In genomic region chr16:84159006-84159405, GRCh38 we compare ENCODE assay signal across 31 cellular contexts. TPM values are rescaled to one million over a fixed set of nuclear protein-coding genes. Genes with fewer than 3 reads are reported as not detected.
"Had no signal": no experiment of that assay in that cellular context is flagged by ENCODE, and none has a peak within 500 bp of the region (broad histone marks: within the 10 kb centered on the region; RNA-seq: fewer than 3 reads in every experiment).

No MANE protein-coding gene starts in this region.

- H3K27me3 ChIP-seq: adrenal gland, colonic mucosa had no signal

- ATAC-seq: activated CD4-positive, CD25-positive, alpha-beta regulatory T cell treated with anti-CD3 and anti-CD28 coated beads, Interleukin-2, amount 50 U/mL, for 24 hours; gastrocnemius medialis; left ventricle myocardium superior; mucosa of descending colon; natural killer cell treated with Interleukin-12 subunit alpha and Interleukin-12 subunit beta and Interleukin-15 and Interleukin-18, amount 100 ng/mL, for 72 hours; right cardiac atrium had no signal

- H3K4me3 ChIP-seq: adrenal gland, cardiac muscle cell, colonic mucosa, gastrocnemius medialis, mucosa of descending colon, transverse colon had no signal

- H3K9me3 ChIP-seq: adrenal gland, colonic mucosa, gastrocnemius medialis, mucosa of descending colon, transverse colon had no signal

- DNase-seq: activated CD4-positive, alpha-beta T cell treated with anti-CD3 and anti-CD28 coated beads for 48 hours; activated CD4-positive, alpha-beta T cell treated with anti-CD3 and anti-CD28 coated beads, Interleukin-2, amount 50 U/mL, for 48 hours; activated CD8-positive, alpha-beta memory T cell treated with anti-CD3 and anti-CD28 coated beads, Interleukin-2, amount 50 U/mL, for 4 hours; activated effector memory CD4-positive, alpha-beta T cell treated with anti-CD3 and anti-CD28 coated beads, Interleukin-2, amount 50 U/mL, for 16 hours; activated naive CD4-positive, alpha-beta T cell treated with anti-CD3 and anti-CD28 coated beads for 36 hours; activated naive CD8-positive, alpha-beta T cell treated with anti-CD3 and anti-CD28 coated beads for 36 hours; activated T-cell treated with anti-CD3 and anti-CD28 coated beads, Interleukin-2, amount 50 U/mL, for 1 hour; adrenal gland; aorta; cerebellar nuclear complex; colonic mucosa; effector CD8-positive, alpha-beta T cell; gastrocnemius medialis; glutamatergic neuron; left ventricle myocardium superior; mucosa of descending colon; right cardiac atrium; stimulated activated CD4-positive, alpha-beta T cell treated with anti-CD3 and anti-CD28 coated beads, Interleukin-2, amount 100 ng/mL, for 48 hours; stimulated activated naive CD4-positive, alpha-beta T cell treated with Interleukin-2 at 50 U/mL for 16 hours; transverse colon had no signal

- H3K27ac ChIP-seq: adrenal gland, cardiac muscle cell, colonic mucosa, gastrocnemius medialis, transverse colon, VCaP had no signal

- H3K4me1 ChIP-seq: adrenal gland, colonic mucosa, gastrocnemius medialis, transverse colon had no signal

- H3K36me3 ChIP-seq: adrenal gland, cardiac muscle cell, colonic mucosa, gastrocnemius medialis, transverse colon had no signal

RNA-seq across cellular contexts. Expression of gene DNAAF1, which starts 13.9 kb away (rescaled TPM):
- total RNA-seq: activated naive CD4-positive, alpha-beta T cell treated with anti-CD3 and anti-CD28 coated beads for 36 hours; activated T-helper 1 cell treated with anti-CD3 and anti-CD28 coated beads, Interleukin-12 subunit alpha, Interleukin-12 subunit beta, Interleukin-2, Interleukin-4 antibody, amounts not matched to agents 30 ng/mL and 10 ng/mL and 1 ng/mL, durations not matched to agents 14 hours and 24 hours and 36 hours; epithelial cell of proximal tubule; gastrocnemius medialis; left ventricle myocardium superior; mesenteric fat pad; myocyte; natural killer cell treated with Interleukin-12 subunit alpha and Interleukin-12 subunit beta and Interleukin-15 and Interleukin-18, amount 100 ng/mL, for 72 hours; transverse colon had no signal

RNA-seq across cellular contexts. Expression of gene ADAD2, which starts 32.0 kb away (rescaled TPM):
- total RNA-seq: activated T-helper 1 cell treated with anti-CD3 and anti-CD28 coated beads, Interleukin-12 subunit alpha, Interleukin-12 subunit beta, Interleukin-2, Interleukin-4 antibody, amounts not matched to agents 30 ng/mL and 10 ng/mL and 1 ng/mL, durations not matched to agents 14 hours and 24 hours and 36 hours; cardiac muscle cell; colonic mucosa; dermis microvascular lymphatic vessel endothelial cell; epithelial cell of proximal tubule; gastrocnemius medialis; left ventricle myocardium superior; lung microvascular endothelial cell; mesenteric fat pad; myocyte; natural killer cell treated with Interleukin-12 subunit alpha and Interleukin-12 subunit beta and Interleukin-15 and Interleukin-18, amount 100 ng/mL, for 72 hours; temporal lobe had no signal
- polyA plus RNA-seq: cardiac muscle cell had no signal
